Comparison of ENCODE assay signal across 21 cellular contexts in genomic region chr1:24978383-24979032, GRCh38. TPM values are rescaled to one million over a fixed set of nuclear protein-coding genes. Genes with fewer than 3 reads are reported as not detected.
A peak's percentile ranks its signal among the peaks of the same experiment; 100 is the strongest.
DNase-seq lines count a peak whose midpoint lies in the region; ATAC-seq and TF ChIP-seq lines count a peak whose summit lies in the region.
"Had no signal": no experiment of that assay in that cellular context is flagged by ENCODE, and none has a peak within 500 bp of the region (broad histone marks: within the 10 kb centered on the region; RNA-seq: fewer than 3 reads in every experiment).

No MANE protein-coding gene starts in this region.

- H3K27ac ChIP-seq in CD8-positive, alpha-beta T cell (ENCODE audit: low read depth, low read length): no peak overlapping the region
- no peak overlapping the region for H3K27ac ChIP-seq in SK-N-SH (ENCODE audit: low read depth in 2 of 2, low read length in 1 of 2)
- H3K27ac ChIP-seq: A549, BLaER1, breast epithelium, coronary artery, heart left ventricle, left ventricle myocardium inferior had no signal

- H2AFZ ChIP-seq in SK-N-SH (ENCODE audit: low read depth): no peak overlapping the region

- peaks cover 13% of the 10 kb centered on the region for H3K9me3 ChIP-seq in CD8-positive, alpha-beta T cell (ENCODE audit: low read length)
- H3K9me3 ChIP-seq in SK-N-SH: peaks cover 6% of the 10 kb centered on the region; the same call in 1 of the 2 replicates

- H3K9ac ChIP-seq in SK-N-SH: no peak overlapping the region
- H3K9ac ChIP-seq: BLaER1 had no signal

- WGBS in SK-N-SH (ENCODE audit: low lambda C conversion rate): 27% methylated on average over 9 of the region's 9 CpGs

- no peak overlapping the region for H3K4me3 ChIP-seq in CD8-positive, alpha-beta T cell (ENCODE audit: low read depth, low read length)
- H3K4me3 ChIP-seq in SK-N-SH (ENCODE audit: low read depth in 2 of 2, low read length in 1 of 2): no peak overlapping the region
- H3K4me3 ChIP-seq: A549, BLaER1, breast epithelium, coronary artery, heart left ventricle, left ventricle myocardium inferior had no signal

- ATAC-seq in CD8-positive, alpha-beta T cell: no peak
- ATAC-seq: A549, HCT116, heart left ventricle, Right ventricle myocardium inferior had no signal

- no peaks in the 10 kb centered on the region for H3K27me3 Mint-ChIP-seq in T-helper 1 cell treated with Interleukin-12 subunit alpha and Interleukin-12 subunit beta and Interleukin-4 antibody, amounts not matched to agents 30 μg/mL and 1 μg/mL, for 36 hours (ENCODE audit: low read depth)
- no peaks in the 10 kb centered on the region for H3K27me3 Mint-ChIP-seq in CD8-positive, alpha-beta T cell (ENCODE audit: low read depth)
- peaks cover 8% of the 10 kb centered on the region for H3K27me3 Mint-ChIP-seq in glutamatergic neuron (ENCODE audit: unreplicated experiment)

- H3K79me2 ChIP-seq in SK-N-SH (ENCODE audit: insufficient read depth): no peaks in the 10 kb centered on the region

- H3K27ac Mint-ChIP-seq in T-helper 1 cell treated with Interleukin-12 subunit alpha and Interleukin-12 subunit beta and Interleukin-4 antibody, amounts not matched to agents 30 μg/mL and 1 μg/mL, for 36 hours: peak overlapping the region; percentile 12
- peak overlapping the region; percentile 55 for H3K27ac Mint-ChIP-seq in CD8-positive, alpha-beta T cell
- no peak overlapping the region for H3K27ac Mint-ChIP-seq in glutamatergic neuron (ENCODE audit: unreplicated experiment)

- TF ChIP-seq RAD21 in SK-N-SH (IDR thresholded peaks at IDR 0.05; ENCODE audit: low read length): no peak

- no peak for TF ChIP-seq EP300 in SK-N-SH (IDR thresholded peaks at IDR 0.05; ENCODE audit: borderline replicate concordance in 1 of 2, low read depth in 1 of 2, low read length in 1 of 2)

- peak overlapping the region; percentile 5 for H3K4me3 Mint-ChIP-seq in T-helper 1 cell treated with Interleukin-12 subunit alpha and Interleukin-12 subunit beta and Interleukin-4 antibody, amounts not matched to agents 30 μg/mL and 1 μg/mL, for 36 hours
- no peak overlapping the region for H3K4me3 Mint-ChIP-seq in CD8-positive, alpha-beta T cell
- H3K4me3 Mint-ChIP-seq in glutamatergic neuron (ENCODE audit: unreplicated experiment): no peak overlapping the region

- POLR2A ChIA-PET in CD8-positive, alpha-beta T cell (lab: Charles Lee): interaction anchor here (0.7 to 1.5 kb wide), 5 partner anchors 9 to 60 kb away, joined by 3 to 4 read pairs (median 3); no protein-coding TSS in a partner anchor
- POLR2A ChIA-PET in SK-N-SH (lab: Yijun Ruan, JAX): no interaction called here

- CTCF ChIA-PET in CD8-positive, alpha-beta T cell (lab: Charles Lee): interaction anchor here (1.1 to 2.7 kb wide), 4 partner anchors 15 to 123 kb away, joined by 3 to 15 read pairs (median 7); no protein-coding TSS in a partner anchor
- CTCF ChIA-PET in SK-N-SH (lab: Yijun Ruan, JAX): interaction anchor here (0.6 to 0.9 kb wide), 2 partner anchors 46 to 374 kb away, joined by 3 read pairs; no protein-coding TSS in a partner anchor

- H3K36me3 Mint-ChIP-seq in T-helper 1 cell treated with Interleukin-12 subunit alpha and Interleukin-12 subunit beta and Interleukin-4 antibody, amounts not matched to agents 30 μg/mL and 1 μg/mL, for 36 hours (ENCODE audit: low read depth): peaks cover 33% of the 10 kb centered on the region
- peaks cover 9% of the 10 kb centered on the region for H3K36me3 Mint-ChIP-seq in CD8-positive, alpha-beta T cell
- peaks cover 22% of the 10 kb centered on the region for H3K36me3 Mint-ChIP-seq in glutamatergic neuron (ENCODE audit: unreplicated experiment)

- no peaks in the 10 kb centered on the region for H3F3A ChIP-seq in SK-N-SH (replicated peaks; ENCODE audit: insufficient read depth)

- H3K27me3 ChIP-seq in CD8-positive, alpha-beta T cell (ENCODE audit: insufficient read depth, low read length): no peaks in the 10 kb centered on the region
- peaks cover 11% of the 10 kb centered on the region; the same call in 1 of the 2 replicates for H3K27me3 ChIP-seq in SK-N-SH (ENCODE audit: insufficient read depth)
- H3K27me3 ChIP-seq: BLaER1, breast epithelium had no signal

- peaks cover 35% of the 10 kb centered on the region for H3K9me3 Mint-ChIP-seq in T-helper 1 cell treated with Interleukin-12 subunit alpha and Interleukin-12 subunit beta and Interleukin-4 antibody, amounts not matched to agents 30 μg/mL and 1 μg/mL, for 36 hours
- H3K9me3 Mint-ChIP-seq in CD8-positive, alpha-beta T cell: peaks cover 20% of the 10 kb centered on the region
- H3K9me3 Mint-ChIP-seq in glutamatergic neuron (ENCODE audit: unreplicated experiment): peaks cover 6% of the 10 kb centered on the region

- peaks cover 64% of the 10 kb centered on the region for H3K4me1 Mint-ChIP-seq in T-helper 1 cell treated with Interleukin-12 subunit alpha and Interleukin-12 subunit beta and Interleukin-4 antibody, amounts not matched to agents 30 μg/mL and 1 μg/mL, for 36 hours (ENCODE audit: low read depth)
- peaks cover 62% of the 10 kb centered on the region for H3K4me1 Mint-ChIP-seq in CD8-positive, alpha-beta T cell (ENCODE audit: low read depth)
- H3K4me1 Mint-ChIP-seq in glutamatergic neuron (ENCODE audit: low read depth, unreplicated experiment): no peaks in the 10 kb centered on the region

- intact Hi-C loops in CD8-positive, alpha-beta T cell (cut with DNase I, micrococcal nuclease): no loop called here

- no peak for TF ChIP-seq CTCF in CD8-positive, alpha-beta T cell (IDR thresholded peaks at IDR 0.05)
- no peak for TF ChIP-seq CTCF in glutamatergic neuron (IDR thresholded peaks at IDR 0.05; ENCODE audit: partially characterized antibody, unreplicated experiment)
- TF ChIP-seq CTCF in SK-N-SH (IDR thresholded peaks at IDR 0.05): no peak

- DNase-seq in T-helper 1 cell: no peak
- DNase-seq in CD8-positive, alpha-beta T cell: no peak
- DNase-seq in MV-4-11 (lab: John Stamatoyannopoulos, UW): peak; percentile 69
- peak; percentile 2 for DNase-seq in glutamatergic neuron
- no peak for DNase-seq in NCI-H524 (lab: John Stamatoyannopoulos, UW)
- no peak for DNase-seq in SK-N-SH
- DNase-seq in NCI-H146 (lab: John Stamatoyannopoulos, UW): no peak
- DNase-seq: IMR-90; left ventricle myocardium inferior; NCI-H1048; NCI-H2081 treated with DMSO at 0.1 percent for 48 hours; NCI-H510A treated with DMSO at 0.1 percent for 48 hours; stimulated activated CD4-positive, alpha-beta T cell treated with anti-CD3 and anti-CD28 coated beads, Interleukin-4, amount 100 ng/mL, for 4 hours had no signal

- peaks cover 64% of the 10 kb centered on the region for H3K4me1 ChIP-seq in CD8-positive, alpha-beta T cell (ENCODE audit: insufficient read depth, low read length)
- H3K4me1 ChIP-seq in SK-N-SH (ENCODE audit: control insufficient read depth in 1 of 2, insufficient read depth in 2 of 2, low read depth in 1 of 2, low read length in 1 of 2): no peaks in the 10 kb centered on the region
- H3K4me1 ChIP-seq: A549, breast epithelium, heart left ventricle, left ventricle myocardium inferior had no signal

- no peak overlapping the region for H3K4me2 ChIP-seq in SK-N-SH
- H3K4me2 ChIP-seq: A549, BLaER1 had no signal

- no peaks in the 10 kb centered on the region for H3K9me2 ChIP-seq in SK-N-SH

- H4K20me1 ChIP-seq in SK-N-SH (ENCODE audit: insufficient read depth): no peaks in the 10 kb centered on the region
- H4K20me1 ChIP-seq: BLaER1 had no signal

- no peaks in the 10 kb centered on the region for H3K36me3 ChIP-seq in CD8-positive, alpha-beta T cell (ENCODE audit: insufficient read depth, low read length)
- no peaks in the 10 kb centered on the region for H3K36me3 ChIP-seq in SK-N-SH (replicated peaks in 1 of 2; ENCODE audit: control insufficient read depth in 1 of 2, insufficient read depth in 2 of 2, low read length in 1 of 2)
- H3K36me3 ChIP-seq: BLaER1, breast epithelium, heart left ventricle, left ventricle myocardium inferior had no signal

TF ChIP-seq in SK-N-SH, 30 proteins besides CTCF, POLR2A, EP300 and RAD21:
- TF ChIP-seq GABPA (IDR thresholded peaks at IDR 0.05; ENCODE audit: low read depth): no peak
- no peak for TF ChIP-seq JUND (IDR thresholded peaks at IDR 0.05)
- TF ChIP-seq SMC3 (IDR thresholded peaks at IDR 0.05; ENCODE audit: low read depth, low read length): no peak
- no peak for TF ChIP-seq RXRA (IDR thresholded peaks at IDR 0.05; ENCODE audit: borderline replicate concordance, low read depth)
- TF ChIP-seq GATA2 (CRISPR knock-in tag; IDR thresholded peaks at IDR 0.05): no peak
- no peak for TF ChIP-seq SIN3A (IDR thresholded peaks at IDR 0.05; ENCODE audit: borderline replicate concordance, low read depth, low read length)
- TF ChIP-seq FOSL2 (IDR thresholded peaks at IDR 0.05; ENCODE audit: borderline replicate concordance, low read depth): no peak
- TF ChIP-seq IRF3 (IDR thresholded peaks at IDR 0.05; ENCODE audit: low read depth, low read length): no peak
- no peak for TF ChIP-seq YY1 (IDR thresholded peaks at IDR 0.05; ENCODE audit: low read depth)
- TF ChIP-seq ELF1 (IDR thresholded peaks at IDR 0.05): no peak

RNA-seq across cellular contexts. Expression of gene RUNX3, which starts 48.4 kb away (rescaled TPM):
- total RNA-seq in CD8-positive, alpha-beta T cell: 100 to 1,000 TPM; 423 to 424 TPM
- total RNA-seq in glutamatergic neuron (ENCODE audit: unreplicated experiment): 0.15 TPM
- not detected in 2 replicates for polyA plus RNA-seq in SK-N-SH (2012; rRNA removed)
- polyA plus RNA-seq in SK-N-SH (2012; cell fraction: cytosol; rRNA removed): not detected in 2 replicates
- not detected in 2 replicates for polyA plus RNA-seq in SK-N-SH (2012; cell fraction: nucleus; rRNA removed)
- total RNA-seq: IMR-90 had no signal

Comparison
In these comparisons a context has a peak if more than half of its experiments do, and no peak if none do; other contexts are left out.
1. DNase-seq: peak in MV-4-11 (single experiment) and glutamatergic neuron (single experiment); none in T-helper 1 cell (0 of 5), CD8-positive, alpha-beta T cell (0 of 7), NCI-H524 (0 of 2), SK-N-SH (single experiment) and NCI-H146 (single experiment).
2. RNA of gene RUNX3, which starts 48.4 kb away (total RNA-seq): 423 to 424 TPM in CD8-positive, alpha-beta T cell; 0.15 TPM in glutamatergic neuron (single experiment); every median in the first group is over 100 times any median in the second.